In genomic region chr16:85395207-85395912, GRCh38 we compare ENCODE assay signal across 8 cellular contexts.
DNase-seq lines count a peak whose midpoint lies in the region; ATAC-seq and TF ChIP-seq lines count a peak whose summit lies in the region.

No MANE protein-coding gene starts in this region.

- POLR2A ChIA-PET in SK-N-SH (lab: Yijun Ruan, JAX) = interaction anchor here (0.7 to 1.8 kb wide), 7 partner anchors 10 to 217 kb away, joined by 3 to 8 read pairs (median 4); partner anchors contain the start of gene GSE1

- 0 out of 4 replicates have a peak overlapping the region, but pooled peaks of 1 of the 2 experiments have one; percentile 41 for H3K4me3 ChIP-seq in SK-N-SH (ENCODE audit: low read depth in 2 of 2, low read length in 1 of 2)
- no peak overlapping the region for H3K4me3 ChIP-seq in psoas muscle

- ATAC-seq in psoas muscle (peak; percentile 62 to 82 (median 74)), GM19035 (IDR thresholded peaks at IDR 0.05; ENCODE audit: unreplicated experiment) (no peak), HG03520 (IDR thresholded peaks at IDR 0.05; ENCODE audit: unreplicated experiment) (no peak)

- H3K9me2 ChIP-seq in SK-N-SH = no peaks in the 10 kb centered on the region

- TF ChIP-seq CTCF in SK-N-SH (IDR thresholded peaks at IDR 0.05) (no peak), psoas muscle (IDR thresholded peaks at IDR 0.05) (no peak)

- intact Hi-C loops in psoas muscle (cut with DNase I) = no loop called here

- H3K9ac ChIP-seq in SK-N-SH = peak overlapping the region; percentile 69

- H3K79me2 ChIP-seq in SK-N-SH (ENCODE audit: insufficient read depth) = peaks cover 15% of the 10 kb centered on the region; the same call in 1 of the 2 replicates

- H3K4me1 ChIP-seq in SK-N-SH (ENCODE audit: control insufficient read depth in 1 of 2, insufficient read depth in 2 of 2, low read depth in 1 of 2, low read length in 1 of 2) (peaks cover 39 to 70% of the 10 kb centered on the region in 2 experiments), psoas muscle (peaks cover 13% of the 10 kb centered on the region)

- CTCF ChIA-PET in SK-N-SH (lab: Yijun Ruan, JAX) = interaction anchor here (0.7 to 10.1 kb wide), 20 partner anchors 12 to 280 kb away, joined by 3 to 144 read pairs (median 5); no protein-coding TSS in a partner anchor

- no peaks in the 10 kb centered on the region for H3K9me3 ChIP-seq in SK-N-SH
- no peaks in the 10 kb centered on the region for H3K9me3 ChIP-seq in psoas muscle

- TF ChIP-seq EP300 in SK-N-SH (IDR thresholded peaks at IDR 0.05; ENCODE audit: borderline replicate concordance in 1 of 2, low read depth in 1 of 2, low read length in 1 of 2) = peak; percentile 54 to 87; a peak in 2 of 4 replicates

- DNase-seq in ELF-1 (ENCODE audit: low read depth, low spot score) (peak; percentile 67), KBM-7 (peak; percentile 72), SK-N-SH (peak; percentile 94), glomerular endothelial cell (ENCODE audit: extremely low read depth, low read depth, low spot score) (peak; percentile 34), psoas muscle (peak; percentile 81 to 84), SKM-1 treated with dmso at 0.1 percent for 144 hours (lab: John Stamatoyannopoulos, UW; ENCODE audit: unreplicated experiment) (no peak)

- H3K36me3 ChIP-seq in SK-N-SH (replicated peaks in 1 of 2; ENCODE audit: control insufficient read depth in 1 of 2, insufficient read depth in 2 of 2, low read length in 1 of 2) (no peaks in the 10 kb centered on the region), psoas muscle (ENCODE audit: insufficient read depth in 1 of 2, low read depth in 1 of 2) (no peaks in the 10 kb centered on the region)

- peak overlapping the region; percentile 80 for H3K4me2 ChIP-seq in SK-N-SH

- in situ Hi-C loops in KBM-7 (cut with MboI; ENCODE audit: low pct_unique_long_range_greater_than_20kb, low sequenced_read_pairs) = no loop called here

- WGBS in SK-N-SH (ENCODE audit: low lambda C conversion rate) = 17% methylated on average over 15 of the region's 25 CpGs
- 43 to 61% (median 54%) methylated on average over 24 to 25 of the region's 25 CpGs for WGBS in psoas muscle, 3 donors

- peaks cover 25% of the 10 kb centered on the region for H3F3A ChIP-seq in SK-N-SH (replicated peaks; ENCODE audit: insufficient read depth)

- H3K27me3 ChIP-seq in SK-N-SH (ENCODE audit: insufficient read depth) (no peaks in the 10 kb centered on the region), psoas muscle (ENCODE audit: insufficient read depth in 3 of 3, low read length in 2 of 3) (no peaks in the 10 kb centered on the region)

- no peaks in the 10 kb centered on the region for H4K20me1 ChIP-seq in SK-N-SH (ENCODE audit: insufficient read depth)

- peak overlapping the region; percentile 95 to 99 for H3K27ac ChIP-seq in SK-N-SH (ENCODE audit: low read depth in 2 of 2, low read length in 1 of 2)
- H3K27ac ChIP-seq in psoas muscle = no peak overlapping the region

- H2AFZ ChIP-seq in SK-N-SH (ENCODE audit: low read depth) = no peak overlapping the region

- peak; percentile 20; the same call in 1 of the 2 replicates for TF ChIP-seq RAD21 in SK-N-SH (IDR thresholded peaks at IDR 0.05; ENCODE audit: low read length)

TF ChIP-seq in SK-N-SH, 30 proteins besides CTCF, POLR2A, EP300 and RAD21 (continues in another document):
- peak; percentile 36; the same call in 1 of the 2 replicates for TF ChIP-seq ZBTB33 (IDR thresholded peaks at IDR 0.05; ENCODE audit: borderline replicate concordance, low read depth)
- TF ChIP-seq RCOR1 (IDR thresholded peaks at IDR 0.05; ENCODE audit: low read length) = peak; percentile 89
- no peak for TF ChIP-seq SMC3 (IDR thresholded peaks at IDR 0.05; ENCODE audit: low read depth, low read length)
- peak; percentile 11; the same call in 1 of the 2 replicates for TF ChIP-seq TAF1 (IDR thresholded peaks at IDR 0.05; ENCODE audit: borderline replicate concordance, low read depth, low read length)
- TF ChIP-seq JUND (IDR thresholded peaks at IDR 0.05) = no peak; the same call in 1 of the 2 replicates
- TF ChIP-seq ELF1 (IDR thresholded peaks at IDR 0.05) = no peak
- TF ChIP-seq FOXM1 (IDR thresholded peaks at IDR 0.05; ENCODE audit: low read depth) = 0 out of 2 replicates have a peak, but pooled peaks have one; percentile 12
- TF ChIP-seq IRF3 (IDR thresholded peaks at IDR 0.05; ENCODE audit: low read depth, low read length) = no peak
- peak; percentile 59; the same call in 1 of the 2 replicates for TF ChIP-seq FOSL2 (IDR thresholded peaks at IDR 0.05; ENCODE audit: borderline replicate concordance, low read depth)
- peak; percentile 37; the same call in 1 of the 2 replicates for TF ChIP-seq MAX (IDR thresholded peaks at IDR 0.05; ENCODE audit: low read depth)
- peak; percentile 54 for TF ChIP-seq POLR2AphosphoS5 (IDR thresholded peaks at IDR 0.05; ENCODE audit: low read depth, low read length)
- TF ChIP-seq RFX5 (IDR thresholded peaks at IDR 0.05; ENCODE audit: low read length) = no peak
- TF ChIP-seq NFIC (IDR thresholded peaks at IDR 0.05; ENCODE audit: borderline replicate concordance) = peak; percentile 96
- TF ChIP-seq REST (IDR thresholded peaks at IDR 0.05; ENCODE audit: low read depth, low read length) = peak; percentile 30; the same call in 1 of the 2 replicates
- TF ChIP-seq SIN3A (IDR thresholded peaks at IDR 0.05; ENCODE audit: borderline replicate concordance, low read depth, low read length) = peak; percentile 85
- TF ChIP-seq TEAD4 (IDR thresholded peaks at IDR 0.05; ENCODE audit: borderline replicate concordance, insufficient read depth) = peak; percentile 63; the same call in 1 of the 2 replicates
- no peak for TF ChIP-seq GABPA (IDR thresholded peaks at IDR 0.05; ENCODE audit: low read depth)
- 0 out of 2 replicates have a peak, but pooled peaks have one; percentile 67 for TF ChIP-seq MXI1 (IDR thresholded peaks at IDR 0.05; ENCODE audit: low read depth, low read length)
- TF ChIP-seq PBX3 (IDR thresholded peaks at IDR 0.05) = peak; percentile 88

Comparison
In these comparisons a context has a peak if more than half of its experiments do, and no peak if none do; other contexts are left out.
1. ATAC-seq: peak in psoas muscle (4 of 4); none in GM19035 (single experiment) and HG03520 (single experiment).